ENCODE assay signal across 1 cellular context in the genomic region with DNA sequence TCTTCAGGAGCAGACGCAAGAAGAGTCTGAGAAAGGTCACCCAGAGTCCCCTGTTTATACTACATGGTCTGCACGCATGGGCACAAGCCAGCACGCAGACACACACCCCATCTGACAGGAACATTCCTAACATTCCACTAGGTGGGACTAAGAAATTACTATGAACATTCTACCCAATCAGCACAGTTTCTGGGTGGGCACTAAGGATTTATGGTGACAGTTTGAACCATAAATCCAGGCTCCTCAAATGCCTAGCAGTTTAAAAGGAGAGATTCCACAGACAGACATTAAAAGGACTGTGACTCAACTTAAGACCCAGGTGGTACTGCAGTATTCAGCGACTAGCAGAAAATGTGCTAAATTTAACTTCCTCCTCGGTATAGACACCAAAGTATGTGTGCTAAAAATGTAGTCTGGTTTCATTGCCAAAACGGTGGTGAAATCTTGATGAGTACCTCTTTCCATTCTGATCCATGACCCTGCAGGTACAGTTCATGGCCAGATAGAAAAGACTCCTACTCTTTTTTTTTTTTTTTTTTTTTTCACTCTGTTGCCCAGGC.
TF ChIP-seq lines count a peak whose summit lies in the region.

No MANE protein-coding gene starts in this region.

TF ChIP-seq in A549, 52 proteins besides CTCF, POLR2A, EP300 and RAD21 (continued from another document):
- TF ChIP-seq, protein P1, sequence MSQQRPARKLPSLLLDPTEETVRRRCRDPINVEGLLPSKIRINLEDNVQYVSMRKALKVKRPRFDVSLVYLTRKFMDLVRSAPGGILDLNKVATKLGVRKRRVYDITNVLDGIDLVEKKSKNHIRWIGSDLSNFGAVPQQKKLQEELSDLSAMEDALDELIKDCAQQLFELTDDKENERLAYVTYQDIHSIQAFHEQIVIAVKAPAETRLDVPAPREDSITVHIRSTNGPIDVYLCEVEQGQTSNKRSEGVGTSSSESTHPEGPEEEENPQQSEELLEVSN (IDR thresholded peaks at IDR 0.05; ENCODE audit: borderline replicate concordance, low read depth): no peak
- TF ChIP-seq RARB (CRISPR knock-in tag; IDR thresholded peaks at IDR 0.05): peak; percentile 86
- TF ChIP-seq JUNB (IDR thresholded peaks at IDR 0.05): peak; percentile 81
- TF ChIP-seq PHF8 (IDR thresholded peaks at IDR 0.05; ENCODE audit: borderline replicate concordance, low read depth): no peak
- TF ChIP-seq USF2 (IDR thresholded peaks at IDR 0.05): no peak
- peak; percentile 9 to 73; a peak in 4 of 5 replicates for TF ChIP-seq JUN (IDR thresholded peaks at IDR 0.05)
- no peak for TF ChIP-seq CBX8 (IDR thresholded peaks at IDR 0.05)
- TF ChIP-seq NR3C1 (IDR thresholded peaks at IDR 0.05): no peak
- TF ChIP-seq ZSCAN20 (CRISPR knock-in tag; IDR thresholded peaks at IDR 0.05): no peak
- TF ChIP-seq SMC3 (IDR thresholded peaks at IDR 0.05): no peak; the same call in 2 of the 3 replicates
- peak; percentile 88; the same call in 1 of the 2 replicates for TF ChIP-seq HOXB5 (CRISPR knock-in tag; IDR thresholded peaks at IDR 0.05)
- no peak for TF ChIP-seq CHD4 (IDR thresholded peaks at IDR 0.05; ENCODE audit: borderline replicate concordance)
- TF ChIP-seq TP53 (CRISPR knock-in tag; IDR thresholded peaks at IDR 0.05): no peak
- TF ChIP-seq RCOR1 (IDR thresholded peaks at IDR 0.05; ENCODE audit: low read depth, low read length): no peak
- peak; percentile 74 for TF ChIP-seq MAFK (IDR thresholded peaks at IDR 0.05; ENCODE audit: partially characterized antibody)
- no peak for TF ChIP-seq ZC3H11A (IDR thresholded peaks at IDR 0.05)
- no peak for TF ChIP-seq KDM5A (IDR thresholded peaks at IDR 0.05)
- TF ChIP-seq HDAC2 (IDR thresholded peaks at IDR 0.05): no peak
- no peak for TF ChIP-seq HMGXB4 (CRISPR knock-in tag; IDR thresholded peaks at IDR 0.05; ENCODE audit: borderline replicate concordance)
- peak; percentile 37; the same call in 1 of the 2 replicates for TF ChIP-seq ATOH8 (CRISPR knock-in tag; IDR thresholded peaks at IDR 0.05; ENCODE audit: low read depth)
- no peak for TF ChIP-seq RNF2 (IDR thresholded peaks at IDR 0.05; ENCODE audit: borderline replicate concordance, low read depth)
- TF ChIP-seq HOXB13 (CRISPR knock-in tag; IDR thresholded peaks at IDR 0.05; ENCODE audit: low read depth): no peak
- peak; percentile 6 for TF ChIP-seq CHD2 (IDR thresholded peaks at IDR 0.05; ENCODE audit: low read length, partially characterized antibody)
- TF ChIP-seq KDM1A (IDR thresholded peaks at IDR 0.05; ENCODE audit: low read depth): no peak
- no peak for TF ChIP-seq FOSL2 (IDR thresholded peaks at IDR 0.05)
- peak; percentile 86 for TF ChIP-seq FOSL2 (CRISPR knock-in tag; IDR thresholded peaks at IDR 0.05)
- TF ChIP-seq SREBF2 (IDR thresholded peaks at IDR 0.05): no peak
- TF ChIP-seq ESRRA (IDR thresholded peaks at IDR 0.05; ENCODE audit: borderline replicate concordance, low read length): no peak
- peak; percentile 77 for TF ChIP-seq GATA3 (IDR thresholded peaks at IDR 0.05; ENCODE audit: borderline replicate concordance)
- TF ChIP-seq MAX (IDR thresholded peaks at IDR 0.05): peak; percentile 91
- no peak for TF ChIP-seq HEYL (CRISPR knock-in tag; IDR thresholded peaks at IDR 0.05)
- TF ChIP-seq, protein P2, sequence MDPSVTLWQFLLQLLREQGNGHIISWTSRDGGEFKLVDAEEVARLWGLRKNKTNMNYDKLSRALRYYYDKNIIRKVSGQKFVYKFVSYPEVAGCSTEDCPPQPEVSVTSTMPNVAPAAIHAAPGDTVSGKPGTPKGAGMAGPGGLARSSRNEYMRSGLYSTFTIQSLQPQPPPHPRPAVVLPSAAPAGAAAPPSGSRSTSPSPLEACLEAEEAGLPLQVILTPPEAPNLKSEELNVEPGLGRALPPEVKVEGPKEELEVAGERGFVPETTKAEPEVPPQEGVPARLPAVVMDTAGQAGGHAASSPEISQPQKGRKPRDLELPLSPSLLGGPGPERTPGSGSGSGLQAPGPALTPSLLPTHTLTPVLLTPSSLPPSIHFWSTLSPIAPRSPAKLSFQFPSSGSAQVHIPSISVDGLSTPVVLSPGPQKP (IDR thresholded peaks at IDR 0.05; ENCODE audit: low read depth, low read length): no peak
- TF ChIP-seq BHLHE40 (IDR thresholded peaks at IDR 0.05; ENCODE audit: low read depth, low read length): no peak
- TF ChIP-seq CBX2 (IDR thresholded peaks at IDR 0.05; ENCODE audit: borderline replicate concordance, low read depth): no peak
- no peak for TF ChIP-seq EHF (CRISPR knock-in tag; IDR thresholded peaks at IDR 0.05)
- no peak for TF ChIP-seq HOXA7 (CRISPR knock-in tag; IDR thresholded peaks at IDR 0.05)
TF ChIP-seq in A549: peak in this region for 15.
